In the genomic region with DNA sequence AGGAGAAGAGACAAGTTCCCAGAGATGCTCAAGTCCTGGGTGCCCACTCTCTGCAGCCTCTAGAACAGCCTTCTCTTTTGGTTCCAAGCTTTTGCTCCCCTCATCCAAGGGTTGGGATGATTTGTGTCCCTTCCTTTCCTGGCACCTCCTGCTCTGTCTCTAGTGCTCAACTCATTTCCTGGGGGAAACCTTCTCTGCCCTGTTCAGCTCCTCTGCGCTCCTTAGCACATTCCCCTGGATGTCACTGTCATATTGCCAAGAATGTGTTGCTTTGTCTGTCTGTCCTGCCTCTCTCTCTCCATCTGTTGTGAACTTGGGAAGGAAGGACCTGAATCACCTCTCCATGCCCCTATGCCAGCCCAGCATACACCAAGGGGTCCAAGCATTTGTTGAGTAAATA, we compare ENCODE assay signal across 18 cellular contexts. TPM values are rescaled to one million over a fixed set of nuclear protein-coding genes. Genes with fewer than 3 reads are reported as not detected.
A peak's percentile ranks its signal among the peaks of the same experiment; 100 is the strongest.
DNase-seq lines count a peak whose midpoint lies in the region; ATAC-seq, FAIRE-seq and TF ChIP-seq lines count a peak whose summit lies in the region.
"Had no signal": no experiment of that assay in that cellular context is flagged by ENCODE, and none has a peak within 500 bp of the region (broad histone marks: within the 10 kb centered on the region; RNA-seq: fewer than 3 reads in every experiment).

No MANE protein-coding gene starts in this region.

- TF ChIP-seq CTCF in GM23338 (conservative IDR thresholded peaks at IDR 0.05; ENCODE audit: low read depth in 2 of 2) (no peak), H1 (IDR thresholded peaks at IDR 0.05; ENCODE audit: control extremely low read depth in 1 of 3, insufficient read depth in 1 of 3, low read depth in 1 of 3, low read length in 3 of 3) (no peak), psoas muscle (IDR thresholded peaks at IDR 0.05) (no peak), GM13977 (IDR thresholded peaks at IDR 0.05; ENCODE audit: extremely low read depth, insufficient read depth, missing control alignments) (no peak)

- in situ Hi-C loops in GM13977 (cut with MboI; ENCODE audit: low pct_unique_long_range_greater_than_20kb, low sequenced_read_pairs, unreplicated experiment), result no loop called here

- TF ChIP-seq POLR2A in H1 (IDR thresholded peaks at IDR 0.05; ENCODE audit: control extremely low read depth in 1 of 2, low read depth in 2 of 2, low read length in 2 of 2), result no peak

- no peaks in the 10 kb centered on the region for H3K79me2 ChIP-seq in GM23338 (replicated peaks; ENCODE audit: insufficient read depth)
- no peaks in the 10 kb centered on the region for H3K79me2 ChIP-seq in H1 (ENCODE audit: control insufficient read depth in 1 of 2, insufficient read depth in 2 of 2, low read length in 2 of 2)

- H3F3A ChIP-seq in GM23338 (replicated peaks; ENCODE audit: low read depth), result peaks cover 14% of the 10 kb centered on the region; the same call in 1 of the 2 replicates

- H3K36me3 Mint-ChIP-seq in GM23338 (ENCODE audit: low read depth), result no peaks in the 10 kb centered on the region
- H3K36me3 Mint-ChIP-seq in activated T-helper 2 cell treated with anti-CD3 and anti-CD28 coated beads, Interferon-gamma antibody, Interleukin-2, Interleukin-4, amounts not matched to agents 10 μg/mL and 5 μg/mL and 100 μg/mL, durations not matched to agents 14 hours and 24 hours and 36 hours (ENCODE audit: low read depth), result no peaks in the 10 kb centered on the region
- H3K36me3 Mint-ChIP-seq: CD8-positive, alpha-beta T cell had no signal

- no peak overlapping the region for H3K9ac ChIP-seq in H1 (replicated peaks in 1 of 4; ENCODE audit: extremely low read depth in 1 of 4, low read depth in 3 of 4, low read length in 3 of 4)
- H3K9ac ChIP-seq: BLaER1 had no signal

- no peak for TF ChIP-seq EP300 in H1 (IDR thresholded peaks at IDR 0.05; ENCODE audit: borderline replicate concordance in 1 of 2, low read depth in 2 of 2, low read length in 2 of 2)

- H3K9me2 ChIP-seq in GM23338 (ENCODE audit: insufficient read depth), result no peaks in the 10 kb centered on the region

- CTCF ChIA-PET in H1 (lab: Charles Lee; ENCODE audit: partially characterized antibody), result interaction anchor here (0.6 to 10.4 kb wide), 12 partner anchors 10 to 210 kb away, joined by 3 to 113 read pairs (median 4); no protein-coding TSS in a partner anchor

- H3K23ac ChIP-seq in H1 (ENCODE audit: insufficient read length), result no peak overlapping the region

- no peak overlapping the region for H2BK15ac ChIP-seq in H1 (ENCODE audit: low read length)

- no peak overlapping the region for H4K5ac ChIP-seq in H1 (ENCODE audit: insufficient read length, low read depth, low read length)

- no peak for DNase-seq in GM23338 (ENCODE audit: low spot score)
- no peak for DNase-seq in H1 (ENCODE audit: low read depth in 1 of 2, low spot score in 2 of 2)
- DNase-seq in psoas muscle, result no peak
- no peak for DNase-seq in NCI-H1436 (lab: John Stamatoyannopoulos, UW)
- no peak for DNase-seq in activated T-helper 2 cell treated with anti-CD3 and anti-CD28 coated beads, Interferon-gamma antibody, Interleukin-2, Interleukin-4, amounts not matched to agents 10 μg/mL and 5 μg/mL and 100 μg/mL, durations not matched to agents 14 hours and 24 hours and 36 hours (ENCODE audit: low spot score)
- DNase-seq in GM13977 (ENCODE audit: low spot score), result no peak
- DNase-seq: 8988T; Calu3; CD8-positive, alpha-beta T cell; DMS79 treated with DMSO at 0.1 percent for 48 hours; GF-D8 had no signal

- no peak overlapping the region for H3K27ac ChIP-seq in GM23338 (ENCODE audit: low read depth)
- no peak overlapping the region for H3K27ac ChIP-seq in H1 (ENCODE audit: low read depth, low read length)
- H3K27ac ChIP-seq in psoas muscle, result peak overlapping the region; percentile 36
- H3K27ac ChIP-seq: BLaER1 had no signal

- no peak overlapping the region for H3K4me2 ChIP-seq in GM23338
- H3K4me2 ChIP-seq in H1 (ENCODE audit: insufficient read depth in 1 of 2, low read depth in 2 of 2, low read length in 2 of 2), result no peak overlapping the region
- H3K4me2 ChIP-seq: BLaER1 had no signal

- no peak overlapping the region for H3K27ac Mint-ChIP-seq in GM23338
- H3K27ac Mint-ChIP-seq in activated T-helper 2 cell treated with anti-CD3 and anti-CD28 coated beads, Interferon-gamma antibody, Interleukin-2, Interleukin-4, amounts not matched to agents 10 μg/mL and 5 μg/mL and 100 μg/mL, durations not matched to agents 14 hours and 24 hours and 36 hours, result no peak overlapping the region
- H3K27ac Mint-ChIP-seq: CD8-positive, alpha-beta T cell had no signal

- peaks cover 11% of the 10 kb centered on the region; the same call in 1 of the 2 replicates for H3K23me2 ChIP-seq in H1 (ENCODE audit: low read depth, low read length)

- ATAC-seq in GM23338, result no peak
- ATAC-seq in psoas muscle, result no peak
- ATAC-seq in HG03097 (IDR thresholded peaks at IDR 0.05; ENCODE audit: low FRiP score, unreplicated experiment), result no peak
- ATAC-seq: CD8-positive, alpha-beta T cell; HCT116 had no signal

- H4K91ac ChIP-seq in H1 (replicated peaks; ENCODE audit: insufficient read length, low read length), result no peak overlapping the region

- no peaks in the 10 kb centered on the region for H3K79me1 ChIP-seq in H1 (ENCODE audit: low read depth, low read length)

- peaks cover 6% of the 10 kb centered on the region; the same call in 1 of the 3 replicates for H3K9me3 Mint-ChIP-seq in GM23338
- H3K9me3 Mint-ChIP-seq in activated T-helper 2 cell treated with anti-CD3 and anti-CD28 coated beads, Interferon-gamma antibody, Interleukin-2, Interleukin-4, amounts not matched to agents 10 μg/mL and 5 μg/mL and 100 μg/mL, durations not matched to agents 14 hours and 24 hours and 36 hours, result no peaks in the 10 kb centered on the region
- H3K9me3 Mint-ChIP-seq: CD8-positive, alpha-beta T cell had no signal

- no peak overlapping the region for H2BK120ac ChIP-seq in H1 (replicated peaks; ENCODE audit: low read depth, low read length)

- H3K9me3 ChIP-seq in H1 (ENCODE audit: insufficient read depth in 2 of 2, low read depth in 1 of 2, low read length in 1 of 2) (0 out of 4 replicates have a peak, but pooled peaks cover 0 to 4% of the 10 kb centered on the region in 2 experiments), psoas muscle (no peaks in the 10 kb centered on the region)
- H3K9me3 ChIP-seq: BLaER1 had no signal

- H4K8ac ChIP-seq in H1 (ENCODE audit: extremely low read depth, insufficient read depth, low read length), result no peak overlapping the region

- H3K4me1 ChIP-seq in GM23338 (ENCODE audit: insufficient read depth) (peaks cover 35% of the 10 kb centered on the region; the same call in 1 of the 2 replicates), H1 (replicated peaks in 1 of 4; ENCODE audit: control insufficient read depth in 3 of 4, insufficient read depth in 4 of 4, low read length in 3 of 4) (peaks cover 4 to 29% (median 10%) of the 10 kb centered on the region in 4 experiments), psoas muscle (peaks cover 23% of the 10 kb centered on the region)
- H3K4me1 ChIP-seq: BLaER1 had no signal

- POLR2A ChIA-PET in H1 (lab: Charles Lee; ENCODE audit: partially characterized antibody), result interaction anchor here (0.8 kb wide), 1 partner anchor 185 kb away, joined by 3 read pairs; no protein-coding TSS in a partner anchor

- H3K4me1 Mint-ChIP-seq in GM23338, result peaks cover 29% of the 10 kb centered on the region
- H3K4me1 Mint-ChIP-seq in activated T-helper 2 cell treated with anti-CD3 and anti-CD28 coated beads, Interferon-gamma antibody, Interleukin-2, Interleukin-4, amounts not matched to agents 10 μg/mL and 5 μg/mL and 100 μg/mL, durations not matched to agents 14 hours and 24 hours and 36 hours (ENCODE audit: low read depth), result peaks cover 5% of the 10 kb centered on the region

- H3K4me3 ChIP-seq in GM23338 (no peak overlapping the region), H1 (ENCODE audit: extremely low read depth in 1 of 4, insufficient read depth in 2 of 4, low read depth in 3 of 4, low read length in 4 of 4) (no peak overlapping the region), psoas muscle (no peak overlapping the region)
- H3K4me3 ChIP-seq: BLaER1 had no signal

- no peak overlapping the region for H2BK5ac ChIP-seq in H1 (ENCODE audit: low read depth, low read length)

- H2AFZ ChIP-seq in GM23338 (no peak overlapping the region), H1 (ENCODE audit: low read length) (no peak overlapping the region)

- H4K20me1 ChIP-seq in GM23338 (replicated peaks; ENCODE audit: insufficient read depth), result peaks cover 15% of the 10 kb centered on the region
- peaks cover 28 to 41% of the 10 kb centered on the region in 2 experiments for H4K20me1 ChIP-seq in H1 (replicated peaks in 1 of 2; ENCODE audit: control insufficient read depth in 1 of 2, insufficient read depth in 2 of 2, low read length in 2 of 2)

- TF ChIP-seq RAD21 in H1 (IDR thresholded peaks at IDR 0.05 in 1 of 2, conservative IDR thresholded peaks at IDR 0.05 in 1 of 2; ENCODE audit: low read depth in 2 of 2, low read length in 2 of 2), result no peak

- no peak overlapping the region for H3K14ac ChIP-seq in H1 (ENCODE audit: insufficient read length)

- H3K56ac ChIP-seq in H1 (replicated peaks; ENCODE audit: insufficient read length, low read depth, low read length), result no peak overlapping the region

- no peak overlapping the region; the same call in 1 of the 2 replicates for H3K18ac ChIP-seq in H1 (ENCODE audit: extremely low read depth, low read length)

- 0 out of 2 replicates have a peak overlapping the region, but pooled peaks have one; percentile 78 for H2AK5ac ChIP-seq in H1 (ENCODE audit: low read depth, low read length)

- H3K27me3 Mint-ChIP-seq in GM23338 (ENCODE audit: insufficient read depth, low read depth, poor library complexity), result peaks cover 98% of the 10 kb centered on the region
- H3K27me3 Mint-ChIP-seq in activated T-helper 2 cell treated with anti-CD3 and anti-CD28 coated beads, Interferon-gamma antibody, Interleukin-2, Interleukin-4, amounts not matched to agents 10 μg/mL and 5 μg/mL and 100 μg/mL, durations not matched to agents 14 hours and 24 hours and 36 hours (ENCODE audit: low read depth), result peaks cover 79% of the 10 kb centered on the region

- peaks cover 100% of the 10 kb centered on the region for H3K27me3 ChIP-seq in GM23338 (ENCODE audit: insufficient read depth)
- peaks cover 98 to 100% (median 99%) of the 10 kb centered on the region in 4 experiments for H3K27me3 ChIP-seq in H1 (replicated peaks in 1 of 4; ENCODE audit: control insufficient read depth in 3 of 4, extremely low read depth in 1 of 4, insufficient read depth in 3 of 4, low read length in 3 of 4)
- H3K27me3 ChIP-seq in psoas muscle (ENCODE audit: insufficient read depth in 3 of 3, low read length in 2 of 3), result peaks cover 0 to 49% (median 4%) of the 10 kb centered on the region in 3 donors

- H3K4ac ChIP-seq in H1 (replicated peaks; ENCODE audit: insufficient read length, low read depth, low read length), result no peak overlapping the region

- H3K36me3 ChIP-seq in GM23338 (ENCODE audit: insufficient read depth) (no peaks in the 10 kb centered on the region), H1 (ENCODE audit: control insufficient read depth in 2 of 4, insufficient read depth in 4 of 4, low read length in 3 of 4) (peaks cover 0 to 8% (median 0%) of the 10 kb centered on the region in 4 experiments; a peak in 1 of 8 replicates), psoas muscle (ENCODE audit: insufficient read depth in 1 of 2, low read depth in 1 of 2) (peaks cover 0 to 10% of the 10 kb centered on the region in 2 donors)
- H3K36me3 ChIP-seq: BLaER1 had no signal

- H2BK12ac ChIP-seq in H1 (ENCODE audit: low read depth, low read length), result no peak overlapping the region; the same call in 1 of the 2 replicates

- intact Hi-C loops in psoas muscle (cut with DNase I), result no loop called here
- intact Hi-C loops in activated T-helper 2 cell treated with anti-CD3 and anti-CD28 coated beads, Interferon-gamma antibody, Interleukin-2, Interleukin-4, amounts not matched to agents 10 μg/mL and 5 μg/mL and 100 μg/mL, durations not matched to agents 14 hours and 24 hours and 36 hours (cut with micrococcal nuclease), result loop anchor here (10.0 kb wide), 1 partner anchor 190 kb away; no protein-coding TSS in a partner anchor

- H3K4me3 Mint-ChIP-seq in GM23338, result no peak overlapping the region
- H3K4me3 Mint-ChIP-seq in activated T-helper 2 cell treated with anti-CD3 and anti-CD28 coated beads, Interferon-gamma antibody, Interleukin-2, Interleukin-4, amounts not matched to agents 10 μg/mL and 5 μg/mL and 100 μg/mL, durations not matched to agents 14 hours and 24 hours and 36 hours (ENCODE audit: low read depth), result no peak overlapping the region
- H3K4me3 Mint-ChIP-seq: CD8-positive, alpha-beta T cell had no signal

- WGBS in H1 (ENCODE audit: extremely low coverage in 1 of 2, insufficient coverage in 1 of 2, insufficient read length in 1 of 2, insufficient replicate concordance in 2 of 2, low coverage in 1 of 2, low lambda C conversion rate in 2 of 2, missing lambda C conversion rate in 1 of 2), 2 experiments, result 87% methylated on average over 1 of the region's 1 CpG; no CpG with 5 or more reads in 1 of the 2 experiments
- WGBS in psoas muscle, 3 donors, result 33 to 67% (median 37%) methylated on average over 1 of the region's 1 CpG

- no peak overlapping the region for H2BK20ac ChIP-seq in H1 (ENCODE audit: low read length)

- no peak for FAIRE-seq in H1 (lab: Jason Lieb, UNC)
- FAIRE-seq: H54 had no signal

RNA-seq across cellular contexts. Expression of a gene that starts 5.1 kb away (rescaled TPM):
- not detected in 2 replicates for total RNA-seq in GM23338 (2014; rRNA removed; shearing (Covaris generic))
- polyA plus RNA-seq in GM23338 (2016; fragmentation: Nextera tagmentation; extraction: Ambion mirVana) (not detected in 2 replicates), H1 (2011; rRNA removed) (not detected in 2 replicates), psoas muscle (1 to 10 TPM; 1.8 to 7.9 (median 4.9) TPM)
- total RNA-seq in H1 (2021; fragmentation: NEBNext Ultra II Directional; extraction: Animal tissue kit (Norgen Biotek cat#: 25700)), result not detected in 2 replicates
- polyA plus RNA-seq in H1 (2011; cell fraction: cytosol; rRNA removed), result not detected
- not detected for polyA plus RNA-seq in H1 (2011; cell fraction: nucleus; rRNA removed)
- polyA plus RNA-seq in H1 (2012, experiment 1 of 2), result not detected in 4 replicates
- not detected for polyA plus RNA-seq in H1 (2012, experiment 2 of 2)
- not detected for polyA plus RNA-seq in H1 (2013, experiment 1 of 2)
- polyA plus RNA-seq in H1 (2013, experiment 2 of 2), result not detected
- polyA minus RNA-seq in H1 (2011; rRNA and poly(A)+ RNA removed), result not detected in 2 replicates
- not detected for polyA minus RNA-seq in H1 (2011; cell fraction: cytosol; rRNA and poly(A)+ RNA removed)
- polyA minus RNA-seq in H1 (2011; cell fraction: nucleus; rRNA and poly(A)+ RNA removed), result not detected
- 10 to 100 TPM in 1 of 4 donors, 1 to 10 TPM in 3; 6.2 to 12.3 (median 7.5) TPM for total RNA-seq in psoas muscle
- total RNA-seq in activated T-helper 2 cell treated with anti-CD3 and anti-CD28 coated beads, Interferon-gamma antibody, Interleukin-2, Interleukin-4, amounts not matched to agents 10 μg/mL and 5 μg/mL and 100 μg/mL, durations not matched to agents 14 hours and 24 hours and 36 hours, result not detected in 2 replicates
- total RNA-seq: A673; Calu3; CD8-positive, alpha-beta T cell; HT-29 had no signal
- polyA plus RNA-seq: AG04450 had no signal
